In genomic region chr19:3046621-3047306, GRCh38 we compare ENCODE assay signal across 9 cellular contexts. TPM values are rescaled to one million over a fixed set of nuclear protein-coding genes. Genes with fewer than 3 reads are reported as not detected.
A peak's percentile ranks its signal among the peaks of the same experiment; 100 is the strongest.
DNase-seq lines count a peak whose midpoint lies in the region; ATAC-seq, FAIRE-seq and TF ChIP-seq lines count a peak whose summit lies in the region.
"Had no signal": no experiment of that assay in that cellular context is flagged by ENCODE, and none has a peak within 500 bp of the region (broad histone marks: within the 10 kb centered on the region; RNA-seq: fewer than 3 reads in every experiment).

No MANE protein-coding gene starts in this region.

- peaks cover 40% of the 10 kb centered on the region for H3K27me3 Mint-ChIP-seq in astrocyte (ENCODE audit: low read depth, unreplicated experiment)

- H3K4me1 ChIP-seq in A673 (ENCODE audit: insufficient read depth, low read length, poor library complexity, severe bottlenecking) (peaks cover 32% of the 10 kb centered on the region), astrocyte (ENCODE audit: insufficient read depth, low read length) (peaks cover 5% of the 10 kb centered on the region), mesendoderm (ENCODE audit: control insufficient read depth, low read depth, low read length) (no peaks in the 10 kb centered on the region)

- FAIRE-seq in astrocyte (lab: Jason Lieb, UNC) = no peak

- no peak overlapping the region for H3K9ac ChIP-seq in astrocyte (ENCODE audit: low read length)
- H3K9ac ChIP-seq in mesendoderm (ENCODE audit: low read length) = no peak overlapping the region

- H2BK5ac ChIP-seq in mesendoderm (ENCODE audit: low read length) = no peak overlapping the region

- H3K79me2 ChIP-seq in astrocyte (ENCODE audit: insufficient read depth, low read length) (no peaks in the 10 kb centered on the region), mesendoderm (ENCODE audit: control insufficient read depth, insufficient read depth, low read length) (no peaks in the 10 kb centered on the region)

- H2AFZ ChIP-seq in astrocyte (ENCODE audit: low read depth, low read length) = no peak overlapping the region

- no peaks in the 10 kb centered on the region for H3K36me3 Mint-ChIP-seq in astrocyte (ENCODE audit: low read depth, unreplicated experiment)

- H3K4me2 ChIP-seq in astrocyte (ENCODE audit: low read length) = peak overlapping the region; percentile 79
- H3K4me2 ChIP-seq in mesendoderm (ENCODE audit: low read length) = no peak overlapping the region

- H3K9me3 ChIP-seq in A673 (ENCODE audit: low read depth, low read length, poor library complexity, severe bottlenecking) (no peaks in the 10 kb centered on the region), astrocyte (ENCODE audit: insufficient read depth, low read depth, low read length) (no peaks in the 10 kb centered on the region)

- H3K27ac ChIP-seq in A673 (ENCODE audit: low read depth, low read length, poor library complexity, severe bottlenecking) (peak overlapping the region; percentile 72), astrocyte (ENCODE audit: low read depth, low read length) (no peak overlapping the region), mesendoderm (ENCODE audit: low read depth, low read length) (peak overlapping the region; percentile 9)

- no peak for TF ChIP-seq CTCF in A673 (conservative IDR thresholded peaks at IDR 0.05; ENCODE audit: low read depth, low read length)
- no peak for TF ChIP-seq CTCF in astrocyte (IDR thresholded peaks at IDR 0.05; ENCODE audit: insufficient read depth, low read depth, low read length)

- no CpG with 5 or more reads among the region's 33 CpGs for WGBS in mesendoderm (ENCODE audit: extremely low coverage, insufficient coverage, low lambda C conversion rate)

- H2BK15ac ChIP-seq in mesendoderm (replicated peaks; ENCODE audit: low read depth) = peak overlapping the region; percentile 86

- peak; percentile 72 for DNase-seq in A673 (ENCODE audit: low spot score)
- DNase-seq in NCI-H1417 (lab: John Stamatoyannopoulos, UW) = peak; percentile 66 to 94 (median 88)
- DNase-seq in astrocyte (ENCODE audit: low read depth) = no peak
- peak; percentile 79 for DNase-seq in mesendoderm
- no peak for DNase-seq in DMS 273 (lab: John Stamatoyannopoulos, UW; ENCODE audit: unreplicated experiment)
- DNase-seq in AML-193 (lab: John Stamatoyannopoulos, UW) = no peak

- no peaks in the 10 kb centered on the region for H3K27me3 ChIP-seq in A673 (replicated peaks; ENCODE audit: insufficient read depth, low read depth, low read length, poor library complexity)
- peaks cover 4% of the 10 kb centered on the region for H3K27me3 ChIP-seq in astrocyte (ENCODE audit: insufficient read depth, low read length)
- no peaks in the 10 kb centered on the region for H3K27me3 ChIP-seq in mesendoderm (ENCODE audit: insufficient read depth, low read length, poor library complexity)

- no peak overlapping the region for H3K27ac Mint-ChIP-seq in astrocyte (ENCODE audit: unreplicated experiment)

- peak overlapping the region; percentile 47 for H3K4me3 ChIP-seq in A673 (ENCODE audit: low read depth, low read length, poor library complexity, severe bottlenecking)
- H3K4me3 ChIP-seq in astrocyte (ENCODE audit: insufficient read depth, low read depth, low read length) = no peak overlapping the region
- H3K4me3 ChIP-seq in mesendoderm (ENCODE audit: low read length) = no peak overlapping the region

- H3K4me3 Mint-ChIP-seq in astrocyte (ENCODE audit: unreplicated experiment) = no peak overlapping the region

- no peak overlapping the region for H3K23ac ChIP-seq in mesendoderm (ENCODE audit: low read length)

- H3K4me1 Mint-ChIP-seq in astrocyte (ENCODE audit: low read depth, unreplicated experiment) = no peaks in the 10 kb centered on the region

- POLR2A ChIA-PET in A673 (lab: Charles Lee; ENCODE audit: low non-redundant PET) = no interaction called here

- no peak overlapping the region for H4K5ac ChIP-seq in mesendoderm (ENCODE audit: low read length)

- H4K20me1 ChIP-seq in astrocyte (ENCODE audit: insufficient read depth, low read length) = no peaks in the 10 kb centered on the region

- no TSS peak for BruUV-seq in A673 (replicated peaks; lab: Mats Ljungman, UMichigan)

- no peaks in the 10 kb centered on the region for H3K9me3 Mint-ChIP-seq in astrocyte (ENCODE audit: unreplicated experiment)
- H3K9me3 Mint-ChIP-seq: T-helper 2 cell treated with Interferon-gamma antibody and Interleukin-4, amounts not matched to agents 5 μg/mL and 100 μg/mL, for 36 hours had no signal

- peak overlapping the region; percentile 17 for H3K56ac ChIP-seq in mesendoderm (ENCODE audit: low read length)

- no peak overlapping the region for H3K4ac ChIP-seq in mesendoderm (ENCODE audit: low read depth, low read length)

- no peak overlapping the region for H2AK5ac ChIP-seq in mesendoderm (ENCODE audit: low read length)

- H3K36me3 ChIP-seq in A673 (ENCODE audit: insufficient read depth, low read length, poor library complexity, severe bottlenecking) = no peaks in the 10 kb centered on the region
- no peaks in the 10 kb centered on the region for H3K36me3 ChIP-seq in astrocyte (ENCODE audit: insufficient read depth, low read length)
- no peaks in the 10 kb centered on the region for H3K36me3 ChIP-seq in mesendoderm (ENCODE audit: control insufficient read depth, insufficient read depth, low read length)

- peak overlapping the region; percentile 48 for H2BK120ac ChIP-seq in mesendoderm (ENCODE audit: low read depth, low read length)

- CTCF ChIA-PET in A673 (lab: Charles Lee) = interaction anchor here (0.5 to 1.2 kb wide), 2 partner anchors 11 to 49 kb away, joined by 3 to 5 read pairs; no protein-coding TSS in a partner anchor

- peak overlapping the region; percentile 97 for H3K18ac ChIP-seq in mesendoderm (ENCODE audit: low read length)

- H4K8ac ChIP-seq in mesendoderm (ENCODE audit: low read depth, low read length) = no peak overlapping the region

- ATAC-seq in HG03439 (IDR thresholded peaks at IDR 0.05; ENCODE audit: unreplicated experiment) (no peak), GM18867 (IDR thresholded peaks at IDR 0.05; ENCODE audit: unreplicated experiment) (no peak)

- intact Hi-C loops in A673 (cut with micrococcal nuclease; ENCODE audit: unreplicated experiment) = no loop called here

- H3K79me1 ChIP-seq in mesendoderm (ENCODE audit: low read length) = no peaks in the 10 kb centered on the region

RNA-seq across cellular contexts. Expression of gene TLE5, which starts 15.5 kb away (rescaled TPM):
- total RNA-seq in A673 (2021) = 360 and 397 TPM in 2 replicates
- 200 and 210 TPM in 2 replicates for total RNA-seq in astrocyte
- polyA plus RNA-seq in mesendoderm (2013, experiment 1 of 2) = 69.9 TPM
- polyA plus RNA-seq in mesendoderm (2013, experiment 2 of 2) = 71.4 TPM

RNA-seq across cellular contexts. Expression of gene TLE2, which starts 17.7 kb away (rescaled TPM):
- total RNA-seq in A673 (2021) = 10.8 and 18.3 TPM in 2 replicates
- total RNA-seq in astrocyte = 0.48 and 0.79 TPM in 2 replicates
- polyA plus RNA-seq in mesendoderm (2013, experiment 1 of 2) = 1.7 TPM
- polyA plus RNA-seq in mesendoderm (2013, experiment 2 of 2) = 1.8 TPM

RNA-seq across cellular contexts. Expression of gene GNA11, which starts 47.4 kb away (rescaled TPM):
- total RNA-seq in A673 (2021) (61.6 and 64.3 TPM in 2 replicates), astrocyte (39.9 and 41.0 TPM in 2 replicates)
- 19.0 TPM for polyA plus RNA-seq in mesendoderm (2013, experiment 1 of 2)
- 19.6 TPM for polyA plus RNA-seq in mesendoderm (2013, experiment 2 of 2)

Comparison
In these comparisons a context has a peak if more than half of its experiments do, and no peak if none do; other contexts are left out.
1. DNase-seq: peak in A673 (single experiment), NCI-H1417 (3 of 3) and mesendoderm (single experiment); none in astrocyte (single experiment), DMS 273 (single experiment) and AML-193 (0 of 2).